In the genomic region with DNA sequence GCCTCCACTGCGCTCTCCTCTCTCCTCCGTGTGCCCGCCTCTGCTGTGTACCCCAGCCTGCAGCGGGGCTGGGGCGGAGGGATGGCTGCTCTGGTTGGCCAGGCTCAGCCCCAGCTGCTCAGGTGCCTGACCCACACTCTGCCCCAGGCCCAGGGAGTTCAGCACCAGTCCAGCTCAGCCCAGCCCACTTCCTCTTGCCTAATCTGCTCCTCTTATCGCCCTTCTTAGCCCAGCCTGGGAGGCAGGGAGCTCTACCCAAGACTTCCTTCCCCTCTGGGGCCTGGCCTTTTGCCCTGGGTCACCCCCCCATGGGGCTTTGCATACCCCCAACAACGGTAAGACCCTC, we compare ENCODE assay signal across 10 cellular contexts. TPM values are rescaled to one million over a fixed set of nuclear protein-coding genes. Genes with fewer than 3 reads are reported as not detected.
A peak's percentile ranks its signal among the peaks of the same experiment; 100 is the strongest.
DNase-seq lines count a peak whose midpoint lies in the region; ATAC-seq and TF ChIP-seq lines count a peak whose summit lies in the region.
"Had no signal": no experiment of that assay in that cellular context is flagged by ENCODE, and none has a peak within 500 bp of the region (broad histone marks: within the 10 kb centered on the region; RNA-seq: fewer than 3 reads in every experiment).

No MANE protein-coding gene starts in this region.

- no peak overlapping the region for H3K27ac ChIP-seq in esophagus muscularis mucosa (replicated peaks in 1 of 4)

- H3K27me3 Mint-ChIP-seq in IgD-negative memory B cell (no peaks in the 10 kb centered on the region), natural killer cell (ENCODE audit: low read depth in 2 of 2) (no peaks in the 10 kb centered on the region), progenitor cell of endocrine pancreas (peaks cover 53% of the 10 kb centered on the region), chondrocyte (ENCODE audit: low read depth) (peaks cover 9% of the 10 kb centered on the region)

- no peak for TF ChIP-seq EP300 in esophagus muscularis mucosa (IDR thresholded peaks at IDR 0.05)

- H3K27ac Mint-ChIP-seq in IgD-negative memory B cell (peak overlapping the region; percentile 93 to 97 (median 94)), natural killer cell (peak overlapping the region; percentile 84 to 92), progenitor cell of endocrine pancreas (no peak overlapping the region), chondrocyte (ENCODE audit: unreplicated experiment) (no peak overlapping the region)
- peak overlapping the region; percentile 87 to 95 for H3K27ac Mint-ChIP-seq in activated naive CD4-positive, alpha-beta T cell treated with anti-CD3 and anti-CD28 coated beads, Interleukin-2, amount 50 U/mL, for 72 hours

- H3K4me3 ChIP-seq in GM08714 (ENCODE audit: low read length) (peak overlapping the region; percentile 56; the same call in 1 of the 2 replicates), esophagus muscularis mucosa (peak overlapping the region in 1 of 4 donors; percentile 45)

- WGBS in esophagus muscularis mucosa = 52% methylated on average over 7 of the region's 7 CpGs

- no peaks in the 10 kb centered on the region for H3K36me3 ChIP-seq in esophagus muscularis mucosa

- peak; percentile 20 to 66 for DNase-seq in activated naive CD4-positive, alpha-beta T cell treated with anti-CD3 and anti-CD28 coated beads, Interleukin-2, amount 50 U/mL, for 72 hours (ENCODE audit: low spot score in 2 of 2)
- DNase-seq in natural killer cell = no peak
- DNase-seq in esophagus muscularis mucosa (ENCODE audit: extremely low spot score) = no peak
- no peak for DNase-seq in progenitor cell of endocrine pancreas (ENCODE audit: low spot score, unreplicated experiment)
- no peak for DNase-seq in chondrocyte (ENCODE audit: low spot score)
- DNase-seq: NCI-H774 had no signal

- H3K4me1 ChIP-seq in esophagus muscularis mucosa = peaks cover 0 to 20% (median 13%) of the 10 kb centered on the region in 4 donors

- TF ChIP-seq POLR2A in esophagus muscularis mucosa (IDR thresholded peaks at IDR 0.05; ENCODE audit: low read depth) = no peak

- peaks cover 0 to 4% (median 0%) of the 10 kb centered on the region in 4 donors for H3K27me3 ChIP-seq in esophagus muscularis mucosa

- intact Hi-C loops in natural killer cell (cut with micrococcal nuclease) = loop anchor here (1.0 kb wide), 1 partner anchor 12 kb away; no protein-coding TSS in a partner anchor
- intact Hi-C loops in esophagus muscularis mucosa (cut with DNase I) = no loop called here

- H3K4me3 Mint-ChIP-seq in IgD-negative memory B cell (peak overlapping the region; percentile 93 to 98 (median 97)), natural killer cell (peak overlapping the region; percentile 95), progenitor cell of endocrine pancreas (ENCODE audit: low read depth) (no peak overlapping the region), chondrocyte (ENCODE audit: unreplicated experiment) (no peak overlapping the region)

- TF ChIP-seq CTCF in natural killer cell (IDR thresholded peaks at IDR 0.05) (no peak), esophagus muscularis mucosa (IDR thresholded peaks at IDR 0.05) (no peak), progenitor cell of endocrine pancreas (IDR thresholded peaks at IDR 0.05; ENCODE audit: unreplicated experiment) (no peak), chondrocyte (IDR thresholded peaks at IDR 0.05) (no peak)

- no peaks in the 10 kb centered on the region for H3K9me3 Mint-ChIP-seq in IgD-negative memory B cell
- no peaks in the 10 kb centered on the region for H3K9me3 Mint-ChIP-seq in activated naive CD4-positive, alpha-beta T cell treated with anti-CD3 and anti-CD28 coated beads, Interleukin-2, amount 50 U/mL, for 72 hours
- no peaks in the 10 kb centered on the region for H3K9me3 Mint-ChIP-seq in natural killer cell
- no peaks in the 10 kb centered on the region for H3K9me3 Mint-ChIP-seq in progenitor cell of endocrine pancreas (ENCODE audit: low read depth)
- H3K9me3 Mint-ChIP-seq in chondrocyte (ENCODE audit: low read depth) = no peaks in the 10 kb centered on the region

- H3K4me1 Mint-ChIP-seq in IgD-negative memory B cell (peaks cover 24 to 31% (median 29%) of the 10 kb centered on the region in 3 donors), natural killer cell (peaks cover 63 to 75% of the 10 kb centered on the region in 2 donors), progenitor cell of endocrine pancreas (ENCODE audit: low read depth) (peaks cover 1% of the 10 kb centered on the region), chondrocyte (ENCODE audit: low read depth) (peaks cover 14% of the 10 kb centered on the region)

- peak; percentile 49 to 62 for ATAC-seq in activated naive CD4-positive, alpha-beta T cell treated with anti-CD3 and anti-CD28 coated beads, Interleukin-2, amount 50 U/mL, for 72 hours
- ATAC-seq in natural killer cell = peak; percentile 9 to 54 (median 14)
- ATAC-seq in HG03097 (IDR thresholded peaks at IDR 0.05; ENCODE audit: low FRiP score, unreplicated experiment) = no peak

- no peaks in the 10 kb centered on the region for H3K9me3 ChIP-seq in esophagus muscularis mucosa

- H3K36me3 Mint-ChIP-seq in IgD-negative memory B cell (no peaks in the 10 kb centered on the region), natural killer cell (no peaks in the 10 kb centered on the region), progenitor cell of endocrine pancreas (ENCODE audit: insufficient read depth) (no peaks in the 10 kb centered on the region), chondrocyte (ENCODE audit: low read depth) (no peaks in the 10 kb centered on the region)
- no peaks in the 10 kb centered on the region for H3K36me3 Mint-ChIP-seq in activated naive CD4-positive, alpha-beta T cell treated with anti-CD3 and anti-CD28 coated beads, Interleukin-2, amount 50 U/mL, for 72 hours

RNA-seq across cellular contexts. Expression of a gene that starts 1.1 kb away (rescaled TPM):
- polyA plus RNA-seq in IgD-negative memory B cell = 20.8 TPM
- 10 to 100 TPM; 63.5 to 91.5 TPM for total RNA-seq in activated naive CD4-positive, alpha-beta T cell treated with anti-CD3 and anti-CD28 coated beads, Interleukin-2, amount 50 U/mL, for 72 hours
- total RNA-seq in natural killer cell (100 to 1,000 TPM; 345 to 440 (median 432) TPM), esophagus muscularis mucosa (10 to 100 TPM in 1 of 4 donors, 1 to 10 TPM in 3; 5.8 to 13.3 (median 9.7) TPM), progenitor cell of endocrine pancreas (2.5 and 2.8 TPM in 2 replicates), chondrocyte (1.4 to 3.4 TPM (median 2.8 TPM) in 3 replicates)
- total RNA-seq: renal cortical epithelial cell had no signal

RNA-seq across cellular contexts. Expression of a gene that starts 14.7 kb away (rescaled TPM):
- 1.3 TPM for polyA plus RNA-seq in IgD-negative memory B cell
- total RNA-seq in activated naive CD4-positive, alpha-beta T cell treated with anti-CD3 and anti-CD28 coated beads, Interleukin-2, amount 50 U/mL, for 72 hours = 10 to 100 TPM in 1 of 2 donors, 1 to 10 TPM in 1; 5.8 to 14.2 TPM
- total RNA-seq in natural killer cell (10 to 100 TPM; 14.0 to 21.7 (median 15.1) TPM), esophagus muscularis mucosa (10 to 100 TPM; 39.0 to 41.3 (median 40.7) TPM), progenitor cell of endocrine pancreas (12.9 and 14.9 TPM in 2 replicates), chondrocyte (68.8 to 128 TPM (median 80.6 TPM) in 3 replicates)

RNA-seq across cellular contexts. Expression of a gene that starts 26.0 kb away (rescaled TPM):
- polyA plus RNA-seq in IgD-negative memory B cell = not detected
- total RNA-seq in activated naive CD4-positive, alpha-beta T cell treated with anti-CD3 and anti-CD28 coated beads, Interleukin-2, amount 50 U/mL, for 72 hours = not detected
- total RNA-seq in natural killer cell = not detected
- total RNA-seq in esophagus muscularis mucosa = not detected
- total RNA-seq in progenitor cell of endocrine pancreas = not detected in 2 replicates
- total RNA-seq in chondrocyte = 0.25 to 1.1 TPM in 2 of 3 replicates, not detected in the other

RNA-seq across cellular contexts. Expression of a gene that starts 31.9 kb away (rescaled TPM):
- polyA plus RNA-seq in IgD-negative memory B cell = 0.11 TPM
- 1 to 10 TPM; 1.6 to 2.8 TPM for total RNA-seq in activated naive CD4-positive, alpha-beta T cell treated with anti-CD3 and anti-CD28 coated beads, Interleukin-2, amount 50 U/mL, for 72 hours
- total RNA-seq in natural killer cell = 1 to 10 TPM; 4.4 to 5.3 (median 4.7) TPM
- 10 to 100 TPM; 22.9 to 82.6 (median 56.3) TPM for total RNA-seq in esophagus muscularis mucosa
- 0.07 and 0.11 TPM in 2 replicates for total RNA-seq in progenitor cell of endocrine pancreas
- total RNA-seq in chondrocyte = 55.4 to 60.0 TPM (median 58.0 TPM) in 3 replicates

RNA-seq across cellular contexts. Expression of a gene that starts 42.0 kb away (rescaled TPM):
- not detected for polyA plus RNA-seq in IgD-negative memory B cell
- total RNA-seq in activated naive CD4-positive, alpha-beta T cell treated with anti-CD3 and anti-CD28 coated beads, Interleukin-2, amount 50 U/mL, for 72 hours = not detected
- total RNA-seq in natural killer cell (not detected), esophagus muscularis mucosa (1 to 10 TPM in 1 of 4 donors, not detected in 3; 1.8 TPM), progenitor cell of endocrine pancreas (0.79 TPM in 1 of 2 replicates, not detected in the other), chondrocyte (not detected in 3 replicates)
- total RNA-seq: renal cortical epithelial cell had no signal

Comparison
In these comparisons a context has a peak if more than half of its experiments do, and no peak if none do; other contexts are left out.
1. H3K27ac Mint-ChIP-seq: peak in IgD-negative memory B cell (3 of 3), activated naive CD4-positive, alpha-beta T cell treated with anti-CD3 and anti-CD28 coated beads, Interleukin-2, amount 50 U/mL, for 72 hours (2 of 2) and natural killer cell (2 of 2); none in progenitor cell of endocrine pancreas (single experiment) and chondrocyte (single experiment).
2. H3K4me3 Mint-ChIP-seq: peak in IgD-negative memory B cell (4 of 4) and natural killer cell (single experiment); none in progenitor cell of endocrine pancreas (single experiment) and chondrocyte (single experiment).
3. DNase-seq: peak in activated naive CD4-positive, alpha-beta T cell treated with anti-CD3 and anti-CD28 coated beads, Interleukin-2, amount 50 U/mL, for 72 hours (2 of 2); none in natural killer cell (single experiment), esophagus muscularis mucosa (single experiment), progenitor cell of endocrine pancreas (single experiment) and chondrocyte (single experiment).
4. RNA of a gene that starts 1.1 kb away (total RNA-seq): 345 to 440 TPM in natural killer cell and 63.5 to 91.5 TPM in activated naive CD4-positive, alpha-beta T cell treated with anti-CD3 and anti-CD28 coated beads, Interleukin-2, amount 50 U/mL, for 72 hours; 5.8 to 13.3 TPM in esophagus muscularis mucosa, 1.4 to 3.4 TPM in chondrocyte and 2.5 to 2.8 TPM in progenitor cell of endocrine pancreas; every median in the first group is over 4 times any median in the second.